8 cellular contexts compared by ENCODE assay signal in genomic region chr1:109649380-109649987, GRCh38. TPM values are rescaled to one million over a fixed set of nuclear protein-coding genes. Genes with fewer than 3 reads are reported as not detected.
DNase-seq lines count a peak whose midpoint lies in the region; ATAC-seq, FAIRE-seq and TF ChIP-seq lines count a peak whose summit lies in the region.

No MANE protein-coding gene starts in this region.

- H3K4me3 ChIP-seq in kidney (ENCODE audit: low read length in 2 of 2) (peak overlapping the region in 1 of 2 donors; percentile 50), suprapubic skin (no peak overlapping the region)

- no peak overlapping the region for H3K9ac ChIP-seq in kidney (ENCODE audit: low read length in 2 of 2)

- TF ChIP-seq CTCF in kidney (IDR thresholded peaks at IDR 0.05; ENCODE audit: borderline replicate concordance, extremely low read depth, insufficient read depth) (peak; percentile 31), suprapubic skin (IDR thresholded peaks at IDR 0.05) (no peak)

- H3K27me3 ChIP-seq in suprapubic skin, result no peaks in the 10 kb centered on the region

- H3K9me3 ChIP-seq in kidney (ENCODE audit: control insufficient read depth in 1 of 2, low read length in 2 of 2) (no peaks in the 10 kb centered on the region), suprapubic skin (no peaks in the 10 kb centered on the region)

- no peak for ATAC-seq in HG02610 (IDR thresholded peaks at IDR 0.05; ENCODE audit: unreplicated experiment)

- H3K4me1 ChIP-seq in kidney (ENCODE audit: control insufficient read depth in 1 of 2, insufficient read depth in 1 of 2, low read depth in 1 of 2, low read length in 2 of 2) (peaks cover under 1 to 2% of the 10 kb centered on the region in 2 donors), suprapubic skin (no peaks in the 10 kb centered on the region)

- H3K36me3 ChIP-seq in kidney (ENCODE audit: control insufficient read depth in 1 of 2, insufficient read depth in 2 of 2, low read length in 2 of 2) (no peaks in the 10 kb centered on the region), suprapubic skin (no peaks in the 10 kb centered on the region)

- TF ChIP-seq EP300 in suprapubic skin (IDR thresholded peaks at IDR 0.05), result no peak

- DNase-seq in H54 (ENCODE audit: insufficient read length, low spot score) (no peak), kidney (no peak), SHP77 (lab: John Stamatoyannopoulos, UW) (no peak), T1000 (lab: John Stamatoyannopoulos, UW) (no peak), suprapubic skin (ENCODE audit: low spot score in 2 of 2) (no peak)

- FAIRE-seq in A204.1 (lab: Jason Lieb, UNC) (peak; percentile 96), H54 (lab: Jason Lieb, UNC) (peak; percentile 89), TTC549 (lab: Jason Lieb, UNC) (peak; percentile 83), kidney (lab: Jason Lieb, UNC) (peak; percentile 42)

- TF ChIP-seq POLR2A in H54 (IDR thresholded peaks at IDR 0.05; ENCODE audit: low read depth, low read length), result no peak
- no peak for TF ChIP-seq POLR2A in suprapubic skin (IDR thresholded peaks at IDR 0.05)

- intact Hi-C loops in kidney (cut with DNase I), result no loop called here

- H3K27ac ChIP-seq in kidney (ENCODE audit: low read depth in 2 of 2, low read length in 2 of 2), result no peak overlapping the region
- no peak overlapping the region for H3K27ac ChIP-seq in suprapubic skin

- 64% methylated on average over 5 of the region's 5 CpGs for WGBS in suprapubic skin

RNA-seq across cellular contexts. Expression of gene GSTM4, which starts 6.4 kb away (rescaled TPM):
- total RNA-seq in kidney (34.0 TPM), suprapubic skin (10 to 100 TPM; 18.7 to 41.1 (median 32.3) TPM)
- 117 TPM for polyA plus RNA-seq in kidney (ENCODE audit: insufficient read depth, low read depth, low replicate concordance)

RNA-seq across cellular contexts. Expression of gene GSTM2, which starts 18.4 kb away (rescaled TPM):
- total RNA-seq in kidney (47.1 TPM), suprapubic skin (100 to 1,000 TPM; 103 to 366 (median 186) TPM)
- 116 TPM for polyA plus RNA-seq in kidney (ENCODE audit: insufficient read depth, low read depth, low replicate concordance)

RNA-seq across cellular contexts. Expression of gene AMPD2, which starts 29.8 kb away (rescaled TPM):
- total RNA-seq in kidney, result 55.3 TPM
- 21.1 TPM for polyA plus RNA-seq in kidney (ENCODE audit: insufficient read depth, low read depth, low replicate concordance)
- total RNA-seq in suprapubic skin, result 10 to 100 TPM; 48.4 to 69.1 (median 58.1) TPM

RNA-seq across cellular contexts. Expression of gene GNAT2, which starts 30.1 kb away (rescaled TPM):
- not detected for total RNA-seq in kidney
- not detected for polyA plus RNA-seq in kidney (ENCODE audit: insufficient read depth, low read depth, low replicate concordance)
- not detected for total RNA-seq in suprapubic skin

RNA-seq across cellular contexts. Expression of gene GSTM1, which starts 38.1 kb away (rescaled TPM):
- total RNA-seq in kidney, result not detected
- 61.2 TPM for polyA plus RNA-seq in kidney (ENCODE audit: insufficient read depth, low read depth, low replicate concordance)
- 10 to 100 TPM in 1 of 4 donors, not detected in 3; 48.2 TPM for total RNA-seq in suprapubic skin
